In genomic region chr19:51101171-51101865, GRCh38 we compare ENCODE assay signal across 1 cellular context.
TF ChIP-seq lines count a peak whose summit lies in the region.

No MANE protein-coding gene starts in this region.

TF ChIP-seq in WTC11, 78 proteins besides CTCF, POLR2A, EP300 and RAD21 (continued from another document):
- TF ChIP-seq, protein P1, sequence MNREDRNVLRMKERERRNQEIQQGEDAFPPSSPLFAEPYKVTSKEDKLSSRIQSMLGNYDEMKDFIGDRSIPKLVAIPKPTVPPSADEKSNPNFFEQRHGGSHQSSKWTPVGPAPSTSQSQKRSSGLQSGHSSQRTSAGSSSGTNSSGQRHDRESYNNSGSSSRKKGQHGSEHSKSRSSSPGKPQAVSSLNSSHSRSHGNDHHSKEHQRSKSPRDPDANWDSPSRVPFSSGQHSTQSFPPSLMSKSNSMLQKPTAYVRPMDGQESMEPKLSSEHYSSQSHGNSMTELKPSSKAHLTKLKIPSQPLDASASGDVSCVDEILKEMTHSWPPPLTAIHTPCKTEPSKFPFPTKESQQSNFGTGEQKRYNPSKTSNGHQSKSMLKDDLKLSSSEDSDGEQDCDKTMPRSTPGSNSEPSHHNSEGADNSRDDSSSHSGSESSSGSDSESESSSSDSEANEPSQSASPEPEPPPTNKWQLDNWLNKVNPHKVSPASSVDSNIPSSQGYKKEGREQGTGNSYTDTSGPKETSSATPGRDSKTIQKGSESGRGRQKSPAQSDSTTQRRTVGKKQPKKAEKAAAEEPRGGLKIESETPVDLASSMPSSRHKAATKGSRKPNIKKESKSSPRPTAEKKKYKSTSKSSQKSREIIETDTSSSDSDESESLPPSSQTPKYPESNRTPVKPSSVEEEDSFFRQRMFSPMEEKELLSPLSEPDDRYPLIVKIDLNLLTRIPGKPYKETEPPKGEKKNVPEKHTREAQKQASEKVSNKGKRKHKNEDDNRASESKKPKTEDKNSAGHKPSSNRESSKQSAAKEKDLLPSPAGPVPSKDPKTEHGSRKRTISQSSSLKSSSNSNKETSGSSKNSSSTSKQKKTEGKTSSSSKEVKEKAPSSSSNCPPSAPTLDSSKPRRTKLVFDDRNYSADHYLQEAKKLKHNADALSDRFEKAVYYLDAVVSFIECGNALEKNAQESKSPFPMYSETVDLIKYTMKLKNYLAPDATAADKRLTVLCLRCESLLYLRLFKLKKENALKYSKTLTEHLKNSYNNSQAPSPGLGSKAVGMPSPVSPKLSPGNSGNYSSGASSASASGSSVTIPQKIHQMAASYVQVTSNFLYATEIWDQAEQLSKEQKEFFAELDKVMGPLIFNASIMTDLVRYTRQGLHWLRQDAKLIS (CRISPR knock-in tag; IDR thresholded peaks at IDR 0.05; ENCODE audit: borderline replicate concordance), result no peak
- TF ChIP-seq, protein P2, sequence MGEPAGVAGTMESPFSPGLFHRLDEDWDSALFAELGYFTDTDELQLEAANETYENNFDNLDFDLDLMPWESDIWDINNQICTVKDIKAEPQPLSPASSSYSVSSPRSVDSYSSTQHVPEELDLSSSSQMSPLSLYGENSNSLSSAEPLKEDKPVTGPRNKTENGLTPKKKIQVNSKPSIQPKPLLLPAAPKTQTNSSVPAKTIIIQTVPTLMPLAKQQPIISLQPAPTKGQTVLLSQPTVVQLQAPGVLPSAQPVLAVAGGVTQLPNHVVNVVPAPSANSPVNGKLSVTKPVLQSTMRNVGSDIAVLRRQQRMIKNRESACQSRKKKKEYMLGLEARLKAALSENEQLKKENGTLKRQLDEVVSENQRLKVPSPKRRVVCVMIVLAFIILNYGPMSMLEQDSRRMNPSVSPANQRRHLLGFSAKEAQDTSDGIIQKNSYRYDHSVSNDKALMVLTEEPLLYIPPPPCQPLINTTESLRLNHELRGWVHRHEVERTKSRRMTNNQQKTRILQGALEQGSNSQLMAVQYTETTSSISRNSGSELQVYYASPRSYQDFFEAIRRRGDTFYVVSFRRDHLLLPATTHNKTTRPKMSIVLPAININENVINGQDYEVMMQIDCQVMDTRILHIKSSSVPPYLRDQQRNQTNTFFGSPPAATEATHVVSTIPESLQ (CRISPR knock-in tag; IDR thresholded peaks at IDR 0.05), result no peak
- TF ChIP-seq E2F4 (CRISPR knock-in tag; IDR thresholded peaks at IDR 0.05; ENCODE audit: borderline replicate concordance, low read depth) (no peak), ETV6 (CRISPR knock-in tag; IDR thresholded peaks at IDR 0.05) (no peak), CBFB (CRISPR knock-in tag; IDR thresholded peaks at IDR 0.05; ENCODE audit: low read depth) (no peak)
